In the genomic region with DNA sequence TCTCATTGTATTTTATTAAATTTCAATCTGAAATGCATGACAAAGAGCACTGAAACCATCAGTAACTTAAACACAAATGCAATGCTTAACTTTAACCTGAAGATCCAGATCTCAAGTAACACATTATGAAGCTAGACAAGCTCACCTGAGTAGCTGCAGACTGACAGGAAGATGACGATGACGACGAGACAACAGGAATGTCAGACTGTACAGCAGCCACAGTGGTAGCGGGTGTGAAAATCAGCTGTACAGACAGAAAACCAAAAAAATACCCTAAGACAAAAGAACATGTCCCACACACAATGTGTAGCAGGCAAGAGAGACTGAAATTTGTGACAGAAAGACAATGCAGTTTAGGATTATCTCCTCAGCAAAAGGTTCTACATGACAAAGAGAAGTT, we compare ENCODE assay signal across 26 cellular contexts. TPM values are rescaled to one million over a fixed set of nuclear protein-coding genes. Genes with fewer than 3 reads are reported as not detected.
DNase-seq lines count a peak whose midpoint lies in the region; ATAC-seq, FAIRE-seq and TF ChIP-seq lines count a peak whose summit lies in the region.
"Had no signal": no experiment of that assay in that cellular context is flagged by ENCODE, and none has a peak within 500 bp of the region (broad histone marks: within the 10 kb centered on the region; RNA-seq: fewer than 3 reads in every experiment).

No MANE protein-coding gene starts in this region.

- H3K9me3 ChIP-seq in CD4-positive, alpha-beta T cell (ENCODE audit: control insufficient read depth, low read length), result no peaks in the 10 kb centered on the region
- H3K9me3 ChIP-seq in T-helper 17 cell (ENCODE audit: control insufficient read depth, low read length, poor library complexity, severe bottlenecking) (no peaks in the 10 kb centered on the region), osteoblast (ENCODE audit: low read depth, low read length) (no peaks in the 10 kb centered on the region)
- no peaks in the 10 kb centered on the region for H3K9me3 ChIP-seq in naive thymus-derived CD4-positive, alpha-beta T cell (ENCODE audit: control insufficient read depth in 2 of 3, low read length in 3 of 3)
- H3K9me3 ChIP-seq: BE2C, left lung, psoas muscle, sigmoid colon had no signal

- H2AFZ ChIP-seq in osteoblast (ENCODE audit: low read length), result no peak overlapping the region

- H3K4me3 ChIP-seq in naive thymus-derived CD4-positive, alpha-beta T cell (ENCODE audit: low read length), result no peak overlapping the region
- no peak overlapping the region for H3K4me3 ChIP-seq in osteoblast (ENCODE audit: insufficient read depth, low read length)
- H3K4me3 ChIP-seq: left lung, psoas muscle, sigmoid colon had no signal

- no peak for TF ChIP-seq POLR2A in GM12892 (IDR thresholded peaks at IDR 0.05; ENCODE audit: low read depth, low read length)

- H4K20me1 ChIP-seq in osteoblast (ENCODE audit: insufficient read depth, low read length), result peaks cover 5% of the 10 kb centered on the region

- peaks cover 0 to 24% (median 23%) of the 10 kb centered on the region in 3 experiments for H3K36me3 ChIP-seq in naive thymus-derived CD4-positive, alpha-beta T cell (ENCODE audit: control insufficient read depth in 2 of 3, insufficient read depth in 3 of 3, low read length in 3 of 3)
- H3K36me3 ChIP-seq in osteoblast (ENCODE audit: insufficient read depth, low read length), result peaks cover 41% of the 10 kb centered on the region

- intact Hi-C loops in CD4-positive, alpha-beta T cell (cut with DNase I, micrococcal nuclease), result no loop called here
- intact Hi-C loops in naive thymus-derived CD4-positive, alpha-beta T cell (cut with micrococcal nuclease), result loop anchor here in 1 of 2 donors (1.0 kb wide), 1 partner anchor 10 kb away; no protein-coding TSS in a partner anchor

- H3K9me3 Mint-ChIP-seq in CD4-positive, alpha-beta T cell, result no peaks in the 10 kb centered on the region
- H3K9me3 Mint-ChIP-seq in naive thymus-derived CD4-positive, alpha-beta T cell, result no peaks in the 10 kb centered on the region
- H3K9me3 Mint-ChIP-seq: activated naive CD8-positive, alpha-beta T cell treated with anti-CD3 and anti-CD28 coated beads, Interleukin-2, amount 50 U/mL, for 24 hours; T-helper 2 cell treated with Interferon-gamma antibody and Interleukin-4, amounts not matched to agents 5 μg/mL and 100 μg/mL, for 36 hours had no signal

- no peaks in the 10 kb centered on the region for H3K27me3 ChIP-seq in CD4-positive, alpha-beta T cell (ENCODE audit: control insufficient read depth, insufficient read depth, low read length)
- no peaks in the 10 kb centered on the region for H3K27me3 ChIP-seq in naive thymus-derived CD4-positive, alpha-beta T cell (ENCODE audit: control insufficient read depth in 2 of 2, insufficient read depth in 2 of 2, low read length in 2 of 2)
- H3K27me3 ChIP-seq in osteoblast (ENCODE audit: insufficient read depth, low read length), result no peaks in the 10 kb centered on the region
- H3K27me3 ChIP-seq: BE2C, left lung, sigmoid colon had no signal

- H3K27ac Mint-ChIP-seq in CD4-positive, alpha-beta T cell, result peak overlapping the region; percentile 8
- H3K27ac Mint-ChIP-seq in T-helper 17 cell, result peak overlapping the region; percentile 27
- peak overlapping the region in 5 of 9 donors; percentile 2 to 49 (median 24) for H3K27ac Mint-ChIP-seq in naive thymus-derived CD4-positive, alpha-beta T cell
- H3K27ac Mint-ChIP-seq: T-helper 2 cell treated with Interferon-gamma antibody and Interleukin-4, amounts not matched to agents 5 μg/mL and 100 μg/mL, for 36 hours had no signal

- H3K27me3 Mint-ChIP-seq in CD4-positive, alpha-beta T cell, result no peaks in the 10 kb centered on the region
- no peaks in the 10 kb centered on the region for H3K27me3 Mint-ChIP-seq in T-helper 17 cell
- no peaks in the 10 kb centered on the region for H3K27me3 Mint-ChIP-seq in naive thymus-derived CD4-positive, alpha-beta T cell
- H3K27me3 Mint-ChIP-seq: activated naive CD8-positive, alpha-beta T cell treated with anti-CD3 and anti-CD28 coated beads, Interleukin-2, amount 50 U/mL, for 24 hours had no signal

- H3K4me1 ChIP-seq in naive thymus-derived CD4-positive, alpha-beta T cell (ENCODE audit: control insufficient read depth in 2 of 2, insufficient read depth in 2 of 2, low read length in 2 of 2), result no peaks in the 10 kb centered on the region
- no peaks in the 10 kb centered on the region for H3K4me1 ChIP-seq in osteoblast (ENCODE audit: insufficient read depth, low read length)
- H3K4me1 ChIP-seq: BE2C, left lung, psoas muscle, sigmoid colon had no signal

- H3K4me3 Mint-ChIP-seq in CD4-positive, alpha-beta T cell, result peak overlapping the region; percentile 40
- no peak overlapping the region for H3K4me3 Mint-ChIP-seq in T-helper 17 cell
- peak overlapping the region in 2 of 10 donors; percentile 55 to 63 for H3K4me3 Mint-ChIP-seq in naive thymus-derived CD4-positive, alpha-beta T cell
- H3K4me3 Mint-ChIP-seq: activated naive CD8-positive, alpha-beta T cell treated with anti-CD3 and anti-CD28 coated beads, Interleukin-2, amount 50 U/mL, for 24 hours; T-helper 2 cell treated with Interferon-gamma antibody and Interleukin-4, amounts not matched to agents 5 μg/mL and 100 μg/mL, for 36 hours had no signal

- peaks cover 29% of the 10 kb centered on the region for H3K4me1 Mint-ChIP-seq in CD4-positive, alpha-beta T cell (ENCODE audit: low read depth)
- H3K4me1 Mint-ChIP-seq in T-helper 17 cell, result peaks cover 15% of the 10 kb centered on the region
- H3K4me1 Mint-ChIP-seq in naive thymus-derived CD4-positive, alpha-beta T cell, result peaks cover 12 to 62% (median 44%) of the 10 kb centered on the region in 7 donors

- CTCF ChIA-PET in CD4-positive, alpha-beta T cell (lab: Charles Lee), result no interaction called here
- CTCF ChIA-PET in naive thymus-derived CD4-positive, alpha-beta T cell (lab: Charles Lee), result no interaction called here

- H3K79me2 ChIP-seq in osteoblast (ENCODE audit: insufficient read depth, low read length), result peaks cover 50% of the 10 kb centered on the region

- FAIRE-seq in GM12892 (lab: Jason Lieb, UNC), result peak; percentile 73

- H3K27ac ChIP-seq in CD4-positive, alpha-beta T cell (ENCODE audit: low read depth, low read length), result no peak overlapping the region
- no peak overlapping the region for H3K27ac ChIP-seq in naive thymus-derived CD4-positive, alpha-beta T cell (ENCODE audit: low read depth, low read length)
- no peak overlapping the region for H3K27ac ChIP-seq in osteoblast (ENCODE audit: low read depth, low read length)
- H3K27ac ChIP-seq: left lung, psoas muscle, sigmoid colon had no signal

- H3K4me2 ChIP-seq in osteoblast (ENCODE audit: insufficient read depth, low read length), result no peak overlapping the region

- TF ChIP-seq CTCF in CD4-positive, alpha-beta T cell (IDR thresholded peaks at IDR 0.05), result no peak
- TF ChIP-seq CTCF in osteoblast (IDR thresholded peaks at IDR 0.05; ENCODE audit: extremely low read depth, low read depth, low read length), result no peak

- POLR2A ChIA-PET in CD4-positive, alpha-beta T cell (lab: Charles Lee), result interaction anchor here (0.9 to 1.1 kb wide), 2 partner anchors 17 to 18 kb away, joined by 4 to 5 read pairs; no protein-coding TSS in a partner anchor
- POLR2A ChIA-PET in naive thymus-derived CD4-positive, alpha-beta T cell (lab: Charles Lee), result no interaction called here

- H3K36me3 Mint-ChIP-seq in CD4-positive, alpha-beta T cell (ENCODE audit: low read depth), result peaks cover 77% of the 10 kb centered on the region
- peaks cover 2% of the 10 kb centered on the region for H3K36me3 Mint-ChIP-seq in T-helper 17 cell (ENCODE audit: low read depth)
- H3K36me3 Mint-ChIP-seq in naive thymus-derived CD4-positive, alpha-beta T cell, result peaks cover 0 to 26% (median 20%) of the 10 kb centered on the region in 5 donors

- DNase-seq in CD4-positive, alpha-beta T cell, result no peak
- DNase-seq in GM12892 (ENCODE audit: insufficient read length) (no peak), T-helper 17 cell (no peak), osteoblast (ENCODE audit: insufficient read length, low spot score, missing footprints) (no peak), NCI-H1417 (lab: John Stamatoyannopoulos, UW) (no peak)
- peak in 1 of 9 donors; percentile 9 for DNase-seq in naive thymus-derived CD4-positive, alpha-beta T cell
- DNase-seq: ACHN; activated gamma-delta T cell treated with Interleukin-2 at 50 U/mL for 16 hours; activated naive CD8-positive, alpha-beta T cell treated with anti-CD3 and anti-CD28 coated beads, Interleukin-2, amount 50 U/mL, for 24 hours; BE2C; COR-L47; erythroblast; left lung; mesenchymal stem cell; MV-4-11; NCI-H146; NCI-H2107; NCI-H345; NCI-H69; psoas muscle; SHP77 treated with DMSO at 0.1 percent for 48 hours; sigmoid colon; stimulated activated CD4-positive, alpha-beta T cell treated with anti-CD3 and anti-CD28 coated beads, Interleukin-4, amount 100 ng/mL, for 24 hours had no signal

- peak; percentile 65 for ATAC-seq in CD4-positive, alpha-beta T cell (ENCODE audit: poor library complexity)
- ATAC-seq in T-helper 17 cell (no peak), GM21528 (IDR thresholded peaks at IDR 0.05; ENCODE audit: low FRiP score, unreplicated experiment) (no peak), HG03045 (IDR thresholded peaks at IDR 0.05; ENCODE audit: unreplicated experiment) (no peak)
- no peak for ATAC-seq in naive thymus-derived CD4-positive, alpha-beta T cell
- ATAC-seq: left lung had no signal

RNA-seq across cellular contexts. Expression of gene PHC3, which starts 36.3 kb away (rescaled TPM):
- total RNA-seq in CD4-positive, alpha-beta T cell, result 100 to 1,000 TPM; 143 to 150 TPM
- polyA plus RNA-seq in GM12892 (2012; ENCODE audit: missing spikeins), result 24.1 TPM
- total RNA-seq in T-helper 17 cell, result 100 to 1,000 TPM; 124 to 134 TPM
- total RNA-seq in naive thymus-derived CD4-positive, alpha-beta T cell, result 100 to 1,000 TPM in 4 of 5 experiments, 10 to 100 TPM in 1; 78.9 to 215 (median 158) TPM
- 10 to 100 TPM; 46.3 to 67.2 TPM for polyA plus RNA-seq in naive thymus-derived CD4-positive, alpha-beta T cell
- total RNA-seq in osteoblast, result 36.9 and 47.1 TPM in 2 replicates
